In the genomic region with DNA sequence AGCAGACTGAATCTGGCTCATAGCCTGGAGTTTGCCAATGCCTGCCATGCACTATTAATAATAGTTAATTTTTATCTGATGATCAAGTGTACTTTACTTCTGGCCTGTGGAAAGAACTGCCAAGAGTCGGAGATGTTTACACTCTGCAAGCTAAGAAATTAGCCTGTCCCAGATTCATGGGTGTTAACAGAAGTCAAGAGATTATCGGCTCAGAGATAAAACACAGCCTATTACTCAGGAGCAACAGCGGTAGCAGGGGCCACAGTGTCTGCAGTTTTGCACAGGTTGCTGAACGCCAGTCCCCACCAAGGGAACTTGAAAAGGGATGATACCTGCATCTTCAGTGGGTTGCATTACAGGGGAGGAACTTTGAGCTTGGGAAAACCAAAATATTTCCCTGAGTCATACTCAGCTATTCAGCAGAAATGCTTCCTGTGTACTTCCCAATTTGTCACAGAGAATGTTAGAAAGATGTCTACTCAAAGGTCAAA, we compare ENCODE assay signal across 11 cellular contexts. TPM values are rescaled to one million over a fixed set of nuclear protein-coding genes. Genes with fewer than 3 reads are reported as not detected.
DNase-seq lines count a peak whose midpoint lies in the region; ATAC-seq and TF ChIP-seq lines count a peak whose summit lies in the region.
"Had no signal": no experiment of that assay in that cellular context is flagged by ENCODE, and none has a peak within 500 bp of the region (broad histone marks: within the 10 kb centered on the region; RNA-seq: fewer than 3 reads in every experiment).

No MANE protein-coding gene starts in this region.

- no peaks in the 10 kb centered on the region for H3K9me3 ChIP-seq in BE2C
- no peaks in the 10 kb centered on the region for H3K9me3 ChIP-seq in SK-N-SH
- no peaks in the 10 kb centered on the region for H3K9me3 ChIP-seq in prostate gland

- no peaks in the 10 kb centered on the region for H3K36me3 ChIP-seq in BE2C
- H3K36me3 ChIP-seq in SK-N-SH (replicated peaks in 1 of 2; ENCODE audit: control insufficient read depth in 1 of 2, insufficient read depth in 2 of 2, low read length in 1 of 2), result no peaks in the 10 kb centered on the region
- no peaks in the 10 kb centered on the region for H3K36me3 ChIP-seq in prostate gland

- ATAC-seq in HG03342 (IDR thresholded peaks at IDR 0.05; ENCODE audit: unreplicated experiment) (no peak), HG03571 (IDR thresholded peaks at IDR 0.05; ENCODE audit: unreplicated experiment) (no peak)

- TF ChIP-seq POLR2A in prostate gland (IDR thresholded peaks at IDR 0.05), result no peak

- H3K4me1 ChIP-seq in BE2C (peaks cover 18% of the 10 kb centered on the region), SK-N-SH (ENCODE audit: control insufficient read depth in 1 of 2, insufficient read depth in 2 of 2, low read depth in 1 of 2, low read length in 1 of 2) (peaks cover 27 to 44% of the 10 kb centered on the region in 2 experiments), prostate gland (replicated peaks) (peaks cover 9% of the 10 kb centered on the region)

- H2AFZ ChIP-seq in SK-N-SH (ENCODE audit: low read depth), result peak overlapping the region; percentile 54; the same call in 1 of the 2 replicates

- H3K9ac ChIP-seq in SK-N-SH, result peak overlapping the region; percentile 2; the same call in 1 of the 2 replicates

- DNase-seq in BE2C (no peak), SK-N-SH (peak; percentile 31), fibroblast of peridontal ligament (ENCODE audit: extremely low read depth) (peak; percentile 29), prostate gland (ENCODE audit: low spot score) (no peak), SKM-1 (lab: John Stamatoyannopoulos, UW; ENCODE audit: unreplicated experiment) (no peak), mesenteric fat pad (ENCODE audit: low spot score) (no peak)
- DNase-seq: DMS153; stimulated activated CD4-positive, alpha-beta T cell treated with anti-CD3 and anti-CD28 coated beads, Interleukin-15, amount 100 ng/mL, for 24 hours had no signal

- H4K20me1 ChIP-seq in SK-N-SH (ENCODE audit: insufficient read depth), result no peaks in the 10 kb centered on the region

- intact Hi-C loops in prostate gland (cut with DNase I), result loop anchor here (2.0 to 5.0 kb wide), 3 partner anchors 34 to 54 kb away; partner anchors contain the start of genes RNASEH1 and RPS7

- H3K4me3 ChIP-seq in BE2C (ENCODE audit: low read depth, low read length) (peak overlapping the region; percentile 25), SK-N-SH (ENCODE audit: low read depth in 2 of 2, low read length in 1 of 2) (no peak overlapping the region), prostate gland (no peak overlapping the region)
- H3K4me3 ChIP-seq: SK-N-MC had no signal

- TF ChIP-seq RAD21 in SK-N-SH (IDR thresholded peaks at IDR 0.05; ENCODE audit: low read length), result no peak

- 29% methylated on average over 4 of the region's 4 CpGs for WGBS in SK-N-SH (ENCODE audit: low lambda C conversion rate)
- WGBS in prostate gland, result 21% methylated on average over 4 of the region's 4 CpGs

- POLR2A ChIA-PET in SK-N-SH (lab: Yijun Ruan, JAX), result interaction anchor here (0.7 kb wide), 1 partner anchor 35 kb away, joined by 3 read pairs; the partner anchor contains the start of gene RNASEH1

- H3K27me3 ChIP-seq in BE2C (no peaks in the 10 kb centered on the region), SK-N-SH (ENCODE audit: insufficient read depth) (no peaks in the 10 kb centered on the region), prostate gland (replicated peaks; ENCODE audit: insufficient read depth) (no peaks in the 10 kb centered on the region)

- TF ChIP-seq EP300 in SK-N-SH (IDR thresholded peaks at IDR 0.05; ENCODE audit: borderline replicate concordance in 1 of 2, low read depth in 1 of 2, low read length in 1 of 2), result no peak

- peaks cover 9% of the 10 kb centered on the region for H3F3A ChIP-seq in SK-N-SH (replicated peaks; ENCODE audit: insufficient read depth)

- H3K9me2 ChIP-seq in SK-N-SH, result no peaks in the 10 kb centered on the region

- TF ChIP-seq CTCF in BE2C (IDR thresholded peaks at IDR 0.05; ENCODE audit: low read depth, low read length), result no peak
- TF ChIP-seq CTCF in SK-N-SH (IDR thresholded peaks at IDR 0.05), result no peak
- no peak for TF ChIP-seq CTCF in prostate gland (IDR thresholded peaks at IDR 0.05)

- peaks cover 12% of the 10 kb centered on the region for H3K79me2 ChIP-seq in SK-N-SH (ENCODE audit: insufficient read depth)

- H3K4me2 ChIP-seq in SK-N-SH, result peak overlapping the region; percentile 31; the same call in 1 of the 2 replicates

- CTCF ChIA-PET in SK-N-SH (lab: Yijun Ruan, JAX), result interaction anchor here (1.4 to 2.6 kb wide), 2 partner anchors 62 to 99 kb away, joined by 6 to 9 read pairs; no protein-coding TSS in a partner anchor

- H3K27ac ChIP-seq in SK-N-SH (ENCODE audit: low read depth in 2 of 2, low read length in 1 of 2), result peak overlapping the region; percentile 18 to 51; a peak in 3 of 4 replicates
- peak overlapping the region; percentile 56 to 73 for H3K27ac ChIP-seq in prostate gland
- H3K27ac ChIP-seq: SK-N-MC had no signal

TF ChIP-seq in SK-N-SH, 30 proteins besides CTCF, POLR2A, EP300 and RAD21:
- no peak for TF ChIP-seq RFX5 (IDR thresholded peaks at IDR 0.05; ENCODE audit: low read length)
- TF ChIP-seq, protein P1, sequence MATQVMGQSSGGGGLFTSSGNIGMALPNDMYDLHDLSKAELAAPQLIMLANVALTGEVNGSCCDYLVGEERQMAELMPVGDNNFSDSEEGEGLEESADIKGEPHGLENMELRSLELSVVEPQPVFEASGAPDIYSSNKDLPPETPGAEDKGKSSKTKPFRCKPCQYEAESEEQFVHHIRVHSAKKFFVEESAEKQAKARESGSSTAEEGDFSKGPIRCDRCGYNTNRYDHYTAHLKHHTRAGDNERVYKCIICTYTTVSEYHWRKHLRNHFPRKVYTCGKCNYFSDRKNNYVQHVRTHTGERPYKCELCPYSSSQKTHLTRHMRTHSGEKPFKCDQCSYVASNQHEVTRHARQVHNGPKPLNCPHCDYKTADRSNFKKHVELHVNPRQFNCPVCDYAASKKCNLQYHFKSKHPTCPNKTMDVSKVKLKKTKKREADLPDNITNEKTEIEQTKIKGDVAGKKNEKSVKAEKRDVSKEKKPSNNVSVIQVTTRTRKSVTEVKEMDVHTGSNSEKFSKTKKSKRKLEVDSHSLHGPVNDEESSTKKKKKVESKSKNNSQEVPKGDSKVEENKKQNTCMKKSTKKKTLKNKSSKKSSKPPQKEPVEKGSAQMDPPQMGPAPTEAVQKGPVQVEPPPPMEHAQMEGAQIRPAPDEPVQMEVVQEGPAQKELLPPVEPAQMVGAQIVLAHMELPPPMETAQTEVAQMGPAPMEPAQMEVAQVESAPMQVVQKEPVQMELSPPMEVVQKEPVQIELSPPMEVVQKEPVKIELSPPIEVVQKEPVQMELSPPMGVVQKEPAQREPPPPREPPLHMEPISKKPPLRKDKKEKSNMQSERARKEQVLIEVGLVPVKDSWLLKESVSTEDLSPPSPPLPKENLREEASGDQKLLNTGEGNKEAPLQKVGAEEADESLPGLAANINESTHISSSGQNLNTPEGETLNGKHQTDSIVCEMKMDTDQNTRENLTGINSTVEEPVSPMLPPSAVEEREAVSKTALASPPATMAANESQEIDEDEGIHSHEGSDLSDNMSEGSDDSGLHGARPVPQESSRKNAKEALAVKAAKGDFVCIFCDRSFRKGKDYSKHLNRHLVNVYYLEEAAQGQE (IDR thresholded peaks at IDR 0.05; ENCODE audit: low read depth, low read length), result no peak
- peak; percentile 61; the same call in 1 of the 2 replicates for TF ChIP-seq RCOR1 (IDR thresholded peaks at IDR 0.05; ENCODE audit: low read length)
- peak; percentile 9 for TF ChIP-seq CHD2 (IDR thresholded peaks at IDR 0.05; ENCODE audit: low read length, partially characterized antibody)
- no peak for TF ChIP-seq MEF2A (IDR thresholded peaks at IDR 0.05; ENCODE audit: borderline replicate concordance, low read depth)

RNA-seq across cellular contexts. Expression of gene ADI1, which starts 4.3 kb away (rescaled TPM):
- 20.7 TPM for polyA plus RNA-seq in BE2C (2012; ENCODE audit: insufficient read depth, insufficient read length, low read depth)
- 49.4 and 67.2 TPM in 2 replicates for polyA plus RNA-seq in SK-N-SH (2012; rRNA removed)
- 72.8 and 73.1 TPM in 2 replicates for polyA plus RNA-seq in SK-N-SH (2012; cell fraction: cytosol; rRNA removed)
- 43.3 and 62.9 TPM in 2 replicates for polyA plus RNA-seq in SK-N-SH (2012; cell fraction: nucleus; rRNA removed)
- total RNA-seq in prostate gland (100 to 1,000 TPM in 1 of 2 donors, 10 to 100 TPM in 1; 81.7 to 270 TPM), mesenteric fat pad (63.6 TPM)

RNA-seq across cellular contexts. Expression of gene RNASEH1, which starts 34.5 kb away (rescaled TPM):
- polyA plus RNA-seq in BE2C (2012; ENCODE audit: insufficient read depth, insufficient read length, low read depth), result 43.9 TPM
- polyA plus RNA-seq in SK-N-SH (2012; rRNA removed), result 34.4 and 35.3 TPM in 2 replicates
- 35.8 and 36.2 TPM in 2 replicates for polyA plus RNA-seq in SK-N-SH (2012; cell fraction: cytosol; rRNA removed)
- polyA plus RNA-seq in SK-N-SH (2012; cell fraction: nucleus; rRNA removed), result 24.7 and 30.1 TPM in 2 replicates
- total RNA-seq in prostate gland (10 to 100 TPM; 19.1 to 31.5 TPM), mesenteric fat pad (27.1 TPM)

RNA-seq across cellular contexts. Expression of gene RPS7, which starts 51.5 kb away (rescaled TPM):
- polyA plus RNA-seq in BE2C (2012; ENCODE audit: insufficient read depth, insufficient read length, low read depth), result 1,421 TPM
- polyA plus RNA-seq in SK-N-SH (2012; rRNA removed), result 2,166 and 2,477 TPM in 2 replicates
- polyA plus RNA-seq in SK-N-SH (2012; cell fraction: cytosol; rRNA removed), result 3,192 and 3,529 TPM in 2 replicates
- polyA plus RNA-seq in SK-N-SH (2012; cell fraction: nucleus; rRNA removed), result 656 and 726 TPM in 2 replicates
- total RNA-seq in prostate gland, result 1,000 to 10,000 TPM; 1,200 to 3,706 TPM
- total RNA-seq in mesenteric fat pad, result 1,225 TPM

Comparison
In these comparisons a context has a peak if more than half of its experiments do, and no peak if none do; other contexts are left out.
1. DNase-seq: peak in SK-N-SH (single experiment) and fibroblast of peridontal ligament (single experiment); none in BE2C (single experiment), prostate gland (single experiment), SKM-1 (single experiment) and mesenteric fat pad (single experiment).